1 cellular context compared by ENCODE assay signal in genomic region chr10:124909563-124909962, GRCh38.
TF ChIP-seq lines count a peak whose summit lies in the region.

No MANE protein-coding gene starts in this region.

TF ChIP-seq in HepG2, 621 proteins besides CTCF, POLR2A, EP300 and RAD21 (continued from another document):
- TF ChIP-seq ZNF414 (CRISPR knock-in tag; IDR thresholded peaks at IDR 0.05) (no peak), MYPOP (CRISPR knock-in tag; IDR thresholded peaks at IDR 0.05) (no peak), RXRB (CRISPR knock-in tag; IDR thresholded peaks at IDR 0.05; ENCODE audit: borderline replicate concordance) (no peak), CENPBD1 (CRISPR knock-in tag; IDR thresholded peaks at IDR 0.05; ENCODE audit: borderline replicate concordance, low read depth) (no peak)
TF ChIP-seq in HepG2: peak in this region for 21.
